In genomic region chr6:109705258-109705657, GRCh38 we compare ENCODE assay signal across 1 cellular context.
A peak's percentile ranks its signal among the peaks of the same experiment; 100 is the strongest.
TF ChIP-seq lines count a peak whose summit lies in the region.

No MANE protein-coding gene starts in this region.

TF ChIP-seq in HCT116, 20 proteins besides CTCF, POLR2A, EP300 and RAD21 (continued from another document):
- TF ChIP-seq FOSL1 (IDR thresholded peaks at IDR 0.05; ENCODE audit: low read depth) = no peak
- peak; percentile 48; the same call in 1 of the 2 replicates for TF ChIP-seq CBX3 (IDR thresholded peaks at IDR 0.05; ENCODE audit: low read depth)
TF ChIP-seq in HCT116: peak in this region for 1.
